ENCODE assay signal across 2 cellular contexts in the genomic region with DNA sequence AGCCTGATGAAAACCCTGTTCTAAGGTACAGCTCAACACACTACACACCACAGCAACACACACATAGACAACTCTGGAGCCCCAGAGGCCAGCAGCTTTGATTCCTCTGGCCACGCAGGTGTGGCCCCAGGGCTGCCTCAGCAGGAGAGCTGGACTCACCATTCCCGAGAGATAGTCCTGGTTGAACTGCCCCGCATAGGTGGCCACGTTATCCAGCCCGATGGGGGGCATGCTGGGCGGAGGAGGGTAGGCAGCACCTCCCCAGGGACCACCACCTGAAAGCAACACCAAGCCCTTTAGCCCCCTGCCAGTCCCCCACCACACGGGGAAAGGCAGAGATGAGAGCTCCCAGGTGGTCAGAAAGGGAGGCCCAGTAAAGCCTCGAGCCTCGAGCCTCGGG.
TF ChIP-seq lines count a peak whose summit lies in the region.

No MANE protein-coding gene starts in this region.

TF ChIP-seq in HEK293T, 16 proteins besides CTCF, POLR2A, EP300 and RAD21 (continued from another document):
- no peak for TF ChIP-seq FOXA1 (IDR thresholded peaks at IDR 0.05)
TF ChIP-seq in HEK293T: peak in this region for 0.

TF ChIP-seq in WTC11, 78 proteins besides CTCF, POLR2A, EP300 and RAD21 (continued from another document):
- TF ChIP-seq, protein P1, sequence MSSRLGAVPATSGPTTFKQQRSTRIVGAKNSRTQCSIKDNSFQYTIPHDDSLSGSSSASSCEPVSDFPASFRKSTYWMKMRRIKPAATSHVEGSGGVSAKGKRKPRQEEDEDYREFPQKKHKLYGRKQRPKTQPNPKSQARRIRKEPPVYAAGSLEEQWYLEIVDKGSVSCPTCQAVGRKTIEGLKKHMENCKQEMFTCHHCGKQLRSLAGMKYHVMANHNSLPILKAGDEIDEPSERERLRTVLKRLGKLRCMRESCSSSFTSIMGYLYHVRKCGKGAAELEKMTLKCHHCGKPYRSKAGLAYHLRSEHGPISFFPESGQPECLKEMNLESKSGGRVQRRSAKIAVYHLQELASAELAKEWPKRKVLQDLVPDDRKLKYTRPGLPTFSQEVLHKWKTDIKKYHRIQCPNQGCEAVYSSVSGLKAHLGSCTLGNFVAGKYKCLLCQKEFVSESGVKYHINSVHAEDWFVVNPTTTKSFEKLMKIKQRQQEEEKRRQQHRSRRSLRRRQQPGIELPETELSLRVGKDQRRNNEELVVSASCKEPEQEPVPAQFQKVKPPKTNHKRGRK (CRISPR knock-in tag; IDR thresholded peaks at IDR 0.05; ENCODE audit: borderline replicate concordance) = no peak
- TF ChIP-seq ATF1 (CRISPR knock-in tag; IDR thresholded peaks at IDR 0.05) (no peak), ZNF416 (CRISPR knock-in tag; IDR thresholded peaks at IDR 0.05) (no peak), CBFB (CRISPR knock-in tag; IDR thresholded peaks at IDR 0.05; ENCODE audit: low read depth) (no peak)
